Comparison of ENCODE assay signal across 8 cellular contexts in genomic region chr2:177165103-177165583, GRCh38. TPM values are rescaled to one million over a fixed set of nuclear protein-coding genes. Genes with fewer than 3 reads are reported as not detected.
DNase-seq lines count a peak whose midpoint lies in the region; ATAC-seq and TF ChIP-seq lines count a peak whose summit lies in the region.

No MANE protein-coding gene starts in this region.

- H3K4me1 ChIP-seq in breast epithelium (no peaks in the 10 kb centered on the region), right lobe of liver (peaks cover 0 to 21% (median 4%) of the 10 kb centered on the region in 4 donors), upper lobe of right lung (peaks cover 19% of the 10 kb centered on the region)
- H3K4me1 ChIP-seq in CD4-positive, alpha-beta memory T cell (ENCODE audit: insufficient read depth, low read length) = peaks cover 25% of the 10 kb centered on the region

- H3K27ac ChIP-seq in breast epithelium = peak overlapping the region; percentile 79 to 86
- H3K27ac ChIP-seq in right lobe of liver = peak overlapping the region; percentile 87 to 91 (median 88)
- H3K27ac ChIP-seq in upper lobe of right lung = peak overlapping the region; percentile 87
- no peak overlapping the region for H3K27ac ChIP-seq in CD4-positive, alpha-beta memory T cell (ENCODE audit: low read depth, low read length)

- H3K9me3 Mint-ChIP-seq in CD4-positive, alpha-beta memory T cell = no peaks in the 10 kb centered on the region

- TF ChIP-seq CTCF in breast epithelium (IDR thresholded peaks at IDR 0.05) = no peak
- no peak for TF ChIP-seq CTCF in right lobe of liver (IDR thresholded peaks at IDR 0.05)
- no peak for TF ChIP-seq CTCF in upper lobe of right lung (IDR thresholded peaks at IDR 0.05)

- intact Hi-C loops in breast epithelium (cut with DNase I; ENCODE audit: low total_unique reads) (no loop called here), right lobe of liver (cut with DNase I) (loop anchor here in 1 of 2 donors (10.0 kb wide), 1 partner anchor 100 kb away; the partner anchor contains the start of gene NFE2L2), upper lobe of right lung (cut with DNase I) (no loop called here)
- intact Hi-C loops in CD4-positive, alpha-beta memory T cell (cut with micrococcal nuclease) = loop anchor here (10.0 kb wide), 1 partner anchor 450 kb away; a partner anchor contains a TSS

- no peak for TF ChIP-seq POLR2A in breast epithelium (IDR thresholded peaks at IDR 0.05)
- no peak for TF ChIP-seq POLR2A in right lobe of liver (IDR thresholded peaks at IDR 0.05)

- H3K36me3 Mint-ChIP-seq in CD4-positive, alpha-beta memory T cell = no peaks in the 10 kb centered on the region

- 1% methylated on average over 8 of the region's 8 CpGs for WGBS in right lobe of liver (ENCODE audit: insufficient coverage, low coverage, low lambda C conversion rate, missing lambda C conversion rate)

- DNase-seq in NCI-H2196 treated with DMSO at 0.1 percent for 48 hours (lab: John Stamatoyannopoulos, UW; ENCODE audit: unreplicated experiment) = peak; percentile 33
- no peak for DNase-seq in breast epithelium (ENCODE audit: low spot score in 2 of 2)
- DNase-seq in right lobe of liver = peak; percentile 27 to 70 (median 59)
- DNase-seq in upper lobe of right lung = no peak
- DNase-seq in SKM-1 treated with dmso at 0.1 percent for 144 hours (lab: John Stamatoyannopoulos, UW; ENCODE audit: unreplicated experiment) = no peak
- DNase-seq in CD4-positive, alpha-beta memory T cell = no peak

- H3K36me3 ChIP-seq in breast epithelium = no peaks in the 10 kb centered on the region
- no peaks in the 10 kb centered on the region for H3K36me3 ChIP-seq in right lobe of liver
- H3K36me3 ChIP-seq in upper lobe of right lung = no peaks in the 10 kb centered on the region
- no peaks in the 10 kb centered on the region for H3K36me3 ChIP-seq in CD4-positive, alpha-beta memory T cell (ENCODE audit: insufficient read depth, low read length)

- peaks cover 8 to 20% (median 12%) of the 10 kb centered on the region in 4 donors for H3K4me1 Mint-ChIP-seq in CD4-positive, alpha-beta memory T cell

- H3K4me3 ChIP-seq in GM08714 (ENCODE audit: low read length) = peak overlapping the region; percentile 73
- peak overlapping the region; percentile 40 to 55 (median 42) for H3K4me3 ChIP-seq in breast epithelium
- peak overlapping the region; percentile 14 to 43 (median 42) for H3K4me3 ChIP-seq in right lobe of liver
- H3K4me3 ChIP-seq in upper lobe of right lung = peak overlapping the region; percentile 52
- H3K4me3 ChIP-seq in CD4-positive, alpha-beta memory T cell (ENCODE audit: low read length in 2 of 2) = peak overlapping the region in 1 of 2 donors; percentile 13

- H3K27me3 Mint-ChIP-seq in CD4-positive, alpha-beta memory T cell = peaks cover 2 to 5% of the 10 kb centered on the region in 2 donors

- no peak overlapping the region for H3K4me3 Mint-ChIP-seq in CD4-positive, alpha-beta memory T cell

- CTCF ChIA-PET in CD4-positive, alpha-beta memory T cell (lab: Charles Lee; ENCODE audit: partially characterized antibody) = interaction anchor here (0.5 to 6.6 kb wide), 65 partner anchors 9 to 1033 kb away, joined by 3 to 192 read pairs (median 6); partner anchors contain the start of genes AGPS, HNRNPA3 and NFE2L2

- H3K9me3 ChIP-seq in breast epithelium = no peaks in the 10 kb centered on the region
- no peaks in the 10 kb centered on the region for H3K9me3 ChIP-seq in right lobe of liver
- no peaks in the 10 kb centered on the region for H3K9me3 ChIP-seq in upper lobe of right lung
- H3K9me3 ChIP-seq in CD4-positive, alpha-beta memory T cell (ENCODE audit: control insufficient read depth in 1 of 2, low read length in 2 of 2) = no peaks in the 10 kb centered on the region

- ATAC-seq in right lobe of liver (peak; percentile 65 to 82 (median 80)), upper lobe of right lung (peak; percentile 61), GM18870 (IDR thresholded peaks at IDR 0.05; ENCODE audit: unreplicated experiment) (no peak)

- POLR2A ChIA-PET in CD4-positive, alpha-beta memory T cell (lab: Charles Lee; ENCODE audit: partially characterized antibody) = interaction anchor here (0.6 to 4.6 kb wide), 23 partner anchors 17 to 1655 kb away, joined by 3 to 159 read pairs (median 5); partner anchors contain the start of genes HNRNPA3 and NFE2L2

- H3K27ac Mint-ChIP-seq in CD4-positive, alpha-beta memory T cell = no peak overlapping the region

- no peaks in the 10 kb centered on the region for H3K27me3 ChIP-seq in breast epithelium
- no peaks in the 10 kb centered on the region for H3K27me3 ChIP-seq in right lobe of liver
- no peaks in the 10 kb centered on the region for H3K27me3 ChIP-seq in upper lobe of right lung
- no peaks in the 10 kb centered on the region for H3K27me3 ChIP-seq in CD4-positive, alpha-beta memory T cell (ENCODE audit: insufficient read depth, low read length)

RNA-seq across cellular contexts. Expression of gene HNRNPA3, which starts 47.5 kb away (rescaled TPM):
- total RNA-seq in breast epithelium = 10 to 100 TPM; 60.6 to 100.0 (median 95.9) TPM
- 10 to 100 TPM; 22.4 to 70.4 (median 54.8) TPM for total RNA-seq in right lobe of liver
- total RNA-seq in upper lobe of right lung = 139 TPM
- total RNA-seq in CD4-positive, alpha-beta memory T cell = 100 to 1,000 TPM; 172 to 175 TPM
- 10 to 100 TPM; 41.1 to 64.5 TPM for polyA plus RNA-seq in CD4-positive, alpha-beta memory T cell

Comparison
In these comparisons a context has a peak if more than half of its experiments do, and no peak if none do; other contexts are left out.
1. DNase-seq: peak in NCI-H2196 treated with DMSO at 0.1 percent for 48 hours (single experiment) and right lobe of liver (3 of 3); none in breast epithelium (0 of 2), upper lobe of right lung (single experiment), SKM-1 treated with dmso at 0.1 percent for 144 hours (single experiment) and CD4-positive, alpha-beta memory T cell (0 of 5).